Comparison of ENCODE assay signal across 39 cellular contexts in genomic region chr9:5486988-5487387, GRCh38. TPM values are rescaled to one million over a fixed set of nuclear protein-coding genes. Genes with fewer than 3 reads are reported as not detected.
"Had no signal": no experiment of that assay in that cellular context is flagged by ENCODE, and none has a peak within 500 bp of the region (broad histone marks: within the 10 kb centered on the region; RNA-seq: fewer than 3 reads in every experiment).

No MANE protein-coding gene starts in this region.

- H3K36me3 Mint-ChIP-seq: activated naive CD4-positive, alpha-beta T cell treated with anti-CD3 and anti-CD28 coated beads, Interleukin-2, amount 10 ng/mL, durations not matched to agents 7 days and 5 days; activated naive CD4-positive, alpha-beta T cell treated with anti-CD3 and anti-CD28 coated beads, Interleukin-2, amount 50 U/mL, for 24 hours; activated naive CD4-positive, alpha-beta T cell treated with anti-CD3 and anti-CD28 coated beads, Interleukin-2, amount 50 U/mL, for 72 hours; activated naive CD8-positive, alpha-beta T cell treated with anti-CD3 and anti-CD28 coated beads for 36 hours; activated naive CD8-positive, alpha-beta T cell treated with anti-CD3 and anti-CD28 coated beads, Interleukin-2, amount 10 ng/mL, durations not matched to agents 7 days and 5 days; brain had no signal

- H3K4me3 ChIP-seq: adrenal gland, ascending aorta, body of pancreas, breast epithelium, cardiac muscle cell had no signal

- H3K4me3 Mint-ChIP-seq: activated naive CD4-positive, alpha-beta T cell treated with anti-CD3 and anti-CD28 coated beads for 36 hours; activated naive CD4-positive, alpha-beta T cell treated with anti-CD3 and anti-CD28 coated beads, Interleukin-2, amount 10 ng/mL, durations not matched to agents 7 days and 5 days; activated naive CD4-positive, alpha-beta T cell treated with anti-CD3 and anti-CD28 coated beads, Interleukin-2, amount 50 U/mL, for 24 hours; activated naive CD8-positive, alpha-beta T cell; activated naive CD8-positive, alpha-beta T cell treated with anti-CD3 and anti-CD28 coated beads for 36 hours; activated naive CD8-positive, alpha-beta T cell treated with anti-CD3 and anti-CD28 coated beads, Interleukin-2, amount 10 ng/mL, durations not matched to agents 7 days and 5 days; activated naive CD8-positive, alpha-beta T cell treated with anti-CD3 and anti-CD28 coated beads, Interleukin-2, amount 50 U/mL, for 24 hours; activated T-cell treated with anti-CD3 and anti-CD28 coated beads, Interleukin-2, amount 50 U/mL, for 24 hours; activated T-cell treated with anti-CD3 and anti-CD28 coated beads, Interleukin-2, amount 50 U/mL, for 4 hours; activated T-cell treated with anti-CD3 and anti-CD28 coated beads, Interleukin-2, amount 50 U/mL, for 72 hours; activated T-helper 1 cell treated with anti-CD3 and anti-CD28 coated beads, Interleukin-12 subunit alpha, Interleukin-12 subunit beta, Interleukin-2, Interleukin-4 antibody, amounts not matched to agents 30 ng/mL and 10 ng/mL and 1 ng/mL, durations not matched to agents 14 hours and 24 hours and 36 hours; activated T-helper 17 cell treated with anti-CD3 and anti-CD28 coated beads, Interleukin-2, amount 50 U/mL, for 72 hours; brain; central memory CD8-positive, alpha-beta T cell had no signal

- ATAC-seq: activated naive CD4-positive, alpha-beta T cell treated with anti-CD3 and anti-CD28 coated beads, Interleukin-2, amount 50 U/mL, for 72 hours; activated naive CD8-positive, alpha-beta T cell treated with anti-CD3 and anti-CD28 coated beads, Interleukin-2, amount 50 U/mL, for 24 hours; activated T-cell treated with anti-CD3 and anti-CD28 coated beads, Interleukin-2, amount 50 U/mL, for 4 hours; activated T-cell treated with anti-CD3 and anti-CD28 coated beads, Interleukin-2, amount 50 U/mL, for 72 hours; activated T-helper 17 cell treated with anti-CD3 and anti-CD28 coated beads, Interleukin-2, amount 50 U/mL, for 72 hours; body of pancreas had no signal

- H3K9me3 Mint-ChIP-seq: activated naive CD4-positive, alpha-beta T cell treated with anti-CD3 and anti-CD28 coated beads, Interleukin-2, amount 10 ng/mL, durations not matched to agents 7 days and 5 days; activated naive CD4-positive, alpha-beta T cell treated with anti-CD3 and anti-CD28 coated beads, Interleukin-2, amount 50 U/mL, for 24 hours; activated naive CD4-positive, alpha-beta T cell treated with anti-CD3 and anti-CD28 coated beads, Interleukin-2, amount 50 U/mL, for 72 hours; activated naive CD8-positive, alpha-beta T cell treated with anti-CD3 and anti-CD28 coated beads for 36 hours; activated naive CD8-positive, alpha-beta T cell treated with anti-CD3 and anti-CD28 coated beads, Interleukin-2, amount 50 U/mL, for 24 hours; activated T-cell treated with anti-CD3 and anti-CD28 coated beads, Interleukin-2, amount 50 U/mL, for 24 hours; activated T-cell treated with anti-CD3 and anti-CD28 coated beads, Interleukin-2, amount 50 U/mL, for 4 hours; activated T-helper 17 cell treated with anti-CD3 and anti-CD28 coated beads, Interleukin-2, amount 50 U/mL, for 72 hours; activated T-helper 2 cell treated with anti-CD3 and anti-CD28 coated beads, Interferon-gamma antibody, Interleukin-2, Interleukin-4, amounts not matched to agents 10 μg/mL and 5 μg/mL and 100 μg/mL, durations not matched to agents 14 hours and 24 hours and 36 hours; brain; central memory CD8-positive, alpha-beta T cell had no signal

- H3K27me3 Mint-ChIP-seq: activated naive CD4-positive, alpha-beta T cell treated with anti-CD3 and anti-CD28 coated beads, Interleukin-2, amount 10 ng/mL, durations not matched to agents 7 days and 5 days; activated naive CD4-positive, alpha-beta T cell treated with anti-CD3 and anti-CD28 coated beads, Interleukin-2, amount 50 U/mL, for 24 hours; activated naive CD8-positive, alpha-beta T cell; activated naive CD8-positive, alpha-beta T cell treated with anti-CD3 and anti-CD28 coated beads for 36 hours; activated naive CD8-positive, alpha-beta T cell treated with anti-CD3 and anti-CD28 coated beads, Interleukin-2, amount 50 U/mL, for 24 hours; activated T-cell treated with anti-CD3 and anti-CD28 coated beads, Interleukin-2, amount 50 U/mL, for 24 hours; activated T-helper 17 cell treated with anti-CD3 and anti-CD28 coated beads, Interleukin-2, amount 50 U/mL, for 72 hours; brain had no signal

- H3K36me3 ChIP-seq: adrenal gland, ascending aorta, breast epithelium, cardiac muscle cell had no signal

- FAIRE-seq: astrocyte, bronchial epithelial cell had no signal

- H3K27me3 ChIP-seq: adrenal gland, ascending aorta, body of pancreas, breast epithelium, cardiac muscle cell had no signal

- H3K4me1 Mint-ChIP-seq: activated naive CD4-positive, alpha-beta T cell treated with anti-CD3 and anti-CD28 coated beads, Interleukin-2, amount 10 ng/mL, durations not matched to agents 7 days and 5 days; activated naive CD4-positive, alpha-beta T cell treated with anti-CD3 and anti-CD28 coated beads, Interleukin-2, amount 50 U/mL, for 24 hours; activated naive CD8-positive, alpha-beta T cell treated with anti-CD3 and anti-CD28 coated beads for 36 hours; activated naive CD8-positive, alpha-beta T cell treated with anti-CD3 and anti-CD28 coated beads, Interleukin-2, amount 50 U/mL, for 24 hours; activated T-helper 17 cell treated with anti-CD3 and anti-CD28 coated beads, Interleukin-2, amount 50 U/mL, for 72 hours; brain; central memory CD8-positive, alpha-beta T cell had no signal

- H3K27ac Mint-ChIP-seq: activated naive CD4-positive, alpha-beta T cell treated with anti-CD3 and anti-CD28 coated beads for 36 hours; activated naive CD4-positive, alpha-beta T cell treated with anti-CD3 and anti-CD28 coated beads, Interleukin-2, amount 10 ng/mL, durations not matched to agents 7 days and 5 days; activated naive CD4-positive, alpha-beta T cell treated with anti-CD3 and anti-CD28 coated beads, Interleukin-2, amount 50 U/mL, for 24 hours; activated naive CD4-positive, alpha-beta T cell treated with anti-CD3 and anti-CD28 coated beads, Interleukin-2, amount 50 U/mL, for 72 hours; activated naive CD8-positive, alpha-beta T cell; activated naive CD8-positive, alpha-beta T cell treated with anti-CD3 and anti-CD28 coated beads for 36 hours; activated naive CD8-positive, alpha-beta T cell treated with anti-CD3 and anti-CD28 coated beads, Interleukin-2, amount 10 ng/mL, durations not matched to agents 7 days and 5 days; activated naive CD8-positive, alpha-beta T cell treated with anti-CD3 and anti-CD28 coated beads, Interleukin-2, amount 50 U/mL, for 24 hours; activated T-cell treated with anti-CD3 and anti-CD28 coated beads, Interleukin-2, amount 50 U/mL, for 24 hours; activated T-cell treated with anti-CD3 and anti-CD28 coated beads, Interleukin-2, amount 50 U/mL, for 72 hours; activated T-helper 1 cell treated with anti-CD3 and anti-CD28 coated beads, Interleukin-12 subunit alpha, Interleukin-12 subunit beta, Interleukin-2, Interleukin-4 antibody, amounts not matched to agents 30 ng/mL and 10 ng/mL and 1 ng/mL, durations not matched to agents 14 hours and 24 hours and 36 hours; activated T-helper 17 cell treated with anti-CD3 and anti-CD28 coated beads, Interleukin-2, amount 50 U/mL, for 72 hours; activated T-helper 2 cell treated with anti-CD3 and anti-CD28 coated beads, Interferon-gamma antibody, Interleukin-2, Interleukin-4, amounts not matched to agents 10 μg/mL and 5 μg/mL and 100 μg/mL, durations not matched to agents 14 hours and 24 hours and 36 hours; brain had no signal

- H3K9me3 ChIP-seq: adrenal gland, ascending aorta, body of pancreas, breast epithelium had no signal

- DNase-seq: activated effector memory CD4-positive, alpha-beta T cell treated with anti-CD3 and anti-CD28 coated beads, Interleukin-2, amount 50 U/mL, for 16 hours; activated effector memory CD4-positive, alpha-beta T cell treated with Interleukin-2 at 50 U/mL for 16 hours; activated gamma-delta T cell; activated gamma-delta T cell treated with Interleukin-2 at 50 U/mL for 16 hours; activated naive CD4-positive, alpha-beta T cell; activated naive CD4-positive, alpha-beta T cell treated with anti-CD3 and anti-CD28 coated beads for 36 hours; activated naive CD4-positive, alpha-beta T cell treated with anti-CD3 and anti-CD28 coated beads, Interleukin-2, amount 10 ng/mL, durations not matched to agents 7 days and 5 days; activated naive CD4-positive, alpha-beta T cell treated with anti-CD3 and anti-CD28 coated beads, Interleukin-2, amount 50 U/mL, for 16 hours; activated naive CD4-positive, alpha-beta T cell treated with Interleukin-2 at 50 U/mL for 16 hours; activated naive CD8-positive, alpha-beta T cell treated with anti-CD3 and anti-CD28 coated beads for 36 hours; activated naive CD8-positive, alpha-beta T cell treated with anti-CD3 and anti-CD28 coated beads, Interleukin-2, amount 10 ng/mL, durations not matched to agents 7 days and 5 days; activated naive CD8-positive, alpha-beta T cell treated with anti-CD3 and anti-CD28 coated beads, Interleukin-2, amount 50 U/mL, for 24 hours; activated T-cell treated with anti-CD3 and anti-CD28 coated beads, Interleukin-2, amount 50 U/mL, for 1 hour; activated T-cell treated with anti-CD3 and anti-CD28 coated beads, Interleukin-2, amount 50 U/mL, for 24 hours; activated T-cell treated with anti-CD3 and anti-CD28 coated beads, Interleukin-2, amount 50 U/mL, for 4 hours; activated T-cell treated with anti-CD3 and anti-CD28 coated beads, Interleukin-2, amount 50 U/mL, for 48 hours; activated T-cell treated with anti-CD3 and anti-CD28 coated beads, Interleukin-2, amount 50 U/mL, for 72 hours; adrenal gland; amniotic stem cell; amygdala; anterior cingulate cortex; aorta; body of pancreas; caudate nucleus; central memory CD4-positive, alpha-beta T cell; cerebellar nuclear complex had no signal

- H3K27ac ChIP-seq: adrenal gland, ascending aorta, body of pancreas, breast epithelium, cardiac muscle cell had no signal

- H3K4me1 ChIP-seq: adrenal gland, ascending aorta, body of pancreas, breast epithelium had no signal

RNA-seq across cellular contexts. Expression of gene PDCD1LG2, which starts 23.3 kb away (rescaled TPM):
- total RNA-seq: cardiac muscle cell had no signal
- polyA plus RNA-seq: cardiac muscle cell had no signal

RNA-seq across cellular contexts. Expression of gene CD274, which starts 36.6 kb away (rescaled TPM):
- total RNA-seq: cardiac muscle cell had no signal
- polyA plus RNA-seq: cardiac muscle cell had no signal

RNA-seq across cellular contexts. Expression of gene PLGRKT, which starts 49.3 kb away (rescaled TPM):
- total RNA-seq: ascending aorta had no signal
